1 cellular context compared by ENCODE assay signal in genomic region chr1:31788138-31788824, GRCh38.
TF ChIP-seq lines count a peak whose summit lies in the region.

No MANE protein-coding gene starts in this region.

TF ChIP-seq in K562, 482 proteins besides CTCF, POLR2A, EP300 and RAD21 (continued from another document):
- TF ChIP-seq ATF6 (CRISPR knock-in tag; IDR thresholded peaks at IDR 0.05) = no peak
- no peak for TF ChIP-seq AFF4 (CRISPR knock-in tag; IDR thresholded peaks at IDR 0.05)
- peak; percentile 89; the same call in 1 of the 2 replicates for TF ChIP-seq PREB (CRISPR knock-in tag; IDR thresholded peaks at IDR 0.05)
- peak; percentile 43; the same call in 1 of the 2 replicates for TF ChIP-seq REST (CRISPR knock-in tag; IDR thresholded peaks at IDR 0.05; ENCODE audit: low read depth)
- TF ChIP-seq NEUROD1 (IDR thresholded peaks at IDR 0.05; ENCODE audit: borderline replicate concordance, low read depth, low read length, partially characterized antibody) = peak; percentile 96
- TF ChIP-seq ZNF184 (CRISPR knock-in tag; IDR thresholded peaks at IDR 0.05) = no peak
- peak; percentile 87 for TF ChIP-seq RBFOX2 (IDR thresholded peaks at IDR 0.05; ENCODE audit: low read depth, low read length)
- peak in 1 of 2 experiments; percentile 58; a peak in 1 of 4 replicates for TF ChIP-seq NONO (IDR thresholded peaks at IDR 0.05; ENCODE audit: low read depth in 2 of 2, low read length in 1 of 2)
- TF ChIP-seq VEZF1 (CRISPR knock-in tag; IDR thresholded peaks at IDR 0.05) = peak; percentile 68
- no peak for TF ChIP-seq ZNF717 (CRISPR knock-in tag; IDR thresholded peaks at IDR 0.05)
- TF ChIP-seq TCF3 (CRISPR knock-in tag; IDR thresholded peaks at IDR 0.05) = no peak
- TF ChIP-seq HDAC1 (IDR thresholded peaks at IDR 0.05) = peak in 1 of 2 experiments; percentile 85; a peak in 2 of 4 replicates
- peak; percentile 57; the same call in 1 of the 2 replicates for TF ChIP-seq LEF1 (IDR thresholded peaks at IDR 0.05)
- TF ChIP-seq TEAD4 (IDR thresholded peaks at IDR 0.05; ENCODE audit: low read length) = peak; percentile 29; the same call in 1 of the 2 replicates
- no peak for TF ChIP-seq TEAD4 (CRISPR knock-in tag; IDR thresholded peaks at IDR 0.05; ENCODE audit: borderline replicate concordance)
- TF ChIP-seq RBM22 (IDR thresholded peaks at IDR 0.05; ENCODE audit: low read depth, low read length, poor library complexity, severe bottlenecking) = peak; percentile 100
- TF ChIP-seq HBP1 (CRISPR knock-in tag; IDR thresholded peaks at IDR 0.05) = peak; percentile 13; the same call in 1 of the 2 replicates
- no peak for TF ChIP-seq MCM5 (IDR thresholded peaks at IDR 0.05; ENCODE audit: low read depth)
- TF ChIP-seq SRSF3 (IDR thresholded peaks at IDR 0.05; ENCODE audit: insufficient read depth, low read length) = no peak
- TF ChIP-seq RNF2 (IDR thresholded peaks at IDR 0.05) = peak; percentile 57; the same call in 1 of the 2 replicates
- no peak for TF ChIP-seq ELK3 (CRISPR knock-in tag; IDR thresholded peaks at IDR 0.05)
- TF ChIP-seq PHF21A (IDR thresholded peaks at IDR 0.05; ENCODE audit: borderline replicate concordance, low read depth) = no peak
- TF ChIP-seq ZBTB9 (CRISPR knock-in tag; IDR thresholded peaks at IDR 0.05) = 0 out of 2 replicates have a peak, but pooled peaks have one; percentile 70
